Comparison of ENCODE assay signal across 8 cellular contexts in genomic region chr2:111071480-111072143, GRCh38. TPM values are rescaled to one million over a fixed set of nuclear protein-coding genes. Genes with fewer than 3 reads are reported as not detected.
DNase-seq lines count a peak whose midpoint lies in the region; ATAC-seq and TF ChIP-seq lines count a peak whose summit lies in the region.

No MANE protein-coding gene starts in this region.

- H3K27me3 ChIP-seq in endodermal cell (ENCODE audit: control insufficient read depth, insufficient read depth, low read length, poor library complexity, severe bottlenecking) = no peaks in the 10 kb centered on the region
- H3K27me3 ChIP-seq in osteoblast (ENCODE audit: insufficient read depth, low read length) = peaks cover 34% of the 10 kb centered on the region
- no peaks in the 10 kb centered on the region for H3K27me3 ChIP-seq in hepatocyte

- no peaks in the 10 kb centered on the region for H3K4me1 Mint-ChIP-seq in endodermal cell

- H3K79me2 ChIP-seq in osteoblast (ENCODE audit: insufficient read depth, low read length) (no peaks in the 10 kb centered on the region), hepatocyte (no peaks in the 10 kb centered on the region)

- WGBS in endodermal cell (ENCODE audit: insufficient coverage in 1 of 2, insufficient read length in 1 of 2), 2 experiments = 89 to 92% methylated on average over 2 to 4 of the region's 4 CpGs
- WGBS in hepatocyte (ENCODE audit: low lambda C conversion rate, missing lambda C conversion rate) = 70% methylated on average over 4 of the region's 4 CpGs

- TF ChIP-seq CTCF in endodermal cell (conservative IDR thresholded peaks at IDR 0.05) (no peak), osteoblast (IDR thresholded peaks at IDR 0.05; ENCODE audit: extremely low read depth, low read depth, low read length) (no peak), hepatocyte (IDR thresholded peaks at IDR 0.05; ENCODE audit: poor library complexity) (no peak)

- H3K9me3 ChIP-seq in endodermal cell (ENCODE audit: control insufficient read depth, low read length) (peaks cover 28% of the 10 kb centered on the region), osteoblast (ENCODE audit: low read depth, low read length) (peaks cover 6% of the 10 kb centered on the region), hepatocyte (ENCODE audit: low read depth) (peaks cover 8% of the 10 kb centered on the region)

- H3K9ac ChIP-seq in endodermal cell (ENCODE audit: extremely low read depth, low read length, poor library complexity, severe bottlenecking) = no peak overlapping the region

- ATAC-seq in GM21737 (IDR thresholded peaks at IDR 0.05; ENCODE audit: unreplicated experiment) (no peak), HG03045 (IDR thresholded peaks at IDR 0.05; ENCODE audit: unreplicated experiment) (no peak), HG03135 (IDR thresholded peaks at IDR 0.05; ENCODE audit: unreplicated experiment) (no peak)

- H3K36me3 ChIP-seq in endodermal cell (ENCODE audit: control insufficient read depth, insufficient read depth, low read length) (no peaks in the 10 kb centered on the region), osteoblast (ENCODE audit: insufficient read depth, low read length) (no peaks in the 10 kb centered on the region), hepatocyte (replicated peaks; ENCODE audit: insufficient read depth, low read depth) (no peaks in the 10 kb centered on the region)

- peaks cover 6% of the 10 kb centered on the region for H3K36me3 Mint-ChIP-seq in endodermal cell (ENCODE audit: low read depth)

- H3K9me2 ChIP-seq in hepatocyte (replicated peaks; ENCODE audit: insufficient read depth) = no peaks in the 10 kb centered on the region

- no peaks in the 10 kb centered on the region for H3K27me3 Mint-ChIP-seq in endodermal cell (ENCODE audit: insufficient read depth)

- H3K4me1 ChIP-seq in endodermal cell (ENCODE audit: control insufficient read depth, insufficient read depth, low read length) (no peaks in the 10 kb centered on the region), osteoblast (ENCODE audit: insufficient read depth, low read length) (peaks cover 18% of the 10 kb centered on the region), hepatocyte (ENCODE audit: insufficient read depth) (no peaks in the 10 kb centered on the region)

- H3K4me3 Mint-ChIP-seq in endodermal cell = no peak overlapping the region

- H3K4me2 ChIP-seq in osteoblast (ENCODE audit: insufficient read depth, low read length) (peak overlapping the region; percentile 56), hepatocyte (no peak overlapping the region)

- no peak overlapping the region for H3K4me3 ChIP-seq in endodermal cell (ENCODE audit: low read length)
- peak overlapping the region; percentile 8 for H3K4me3 ChIP-seq in osteoblast (ENCODE audit: insufficient read depth, low read length)
- no peak overlapping the region for H3K4me3 ChIP-seq in hepatocyte

- H3K9me3 Mint-ChIP-seq in endodermal cell = peaks cover 22% of the 10 kb centered on the region

- peaks cover 3% of the 10 kb centered on the region for H4K20me1 ChIP-seq in osteoblast (ENCODE audit: insufficient read depth, low read length)
- no peaks in the 10 kb centered on the region for H4K20me1 ChIP-seq in hepatocyte (ENCODE audit: insufficient read depth, poor library complexity, severe bottlenecking)

- no peak overlapping the region for H3K27ac Mint-ChIP-seq in endodermal cell

- H2AFZ ChIP-seq in osteoblast (ENCODE audit: low read length) = peak overlapping the region; percentile 52
- no peak overlapping the region for H2AFZ ChIP-seq in hepatocyte

- H3K27ac ChIP-seq in endodermal cell (ENCODE audit: low read depth, low read length) = peak overlapping the region; percentile 67
- peak overlapping the region; percentile 82 for H3K27ac ChIP-seq in osteoblast (ENCODE audit: low read depth, low read length)
- no peak overlapping the region for H3K27ac ChIP-seq in hepatocyte

- DNase-seq in DMS153 treated with DMSO at 0.1 percent for 48 hours (lab: John Stamatoyannopoulos, UW; ENCODE audit: unreplicated experiment) = peak; percentile 33
- DNase-seq in NCI-H2196 (lab: John Stamatoyannopoulos, UW; ENCODE audit: unreplicated experiment) = peak; percentile 50
- no peak for DNase-seq in endodermal cell
- DNase-seq in osteoblast (ENCODE audit: insufficient read length, low spot score, missing footprints) = peak; percentile 65
- DNase-seq in hepatocyte (ENCODE audit: low spot score) = no peak

RNA-seq across cellular contexts. Expression of gene BCL2L11, which starts 49.1 kb away (rescaled TPM):
- total RNA-seq in endodermal cell (10 to 100 TPM; 16.7 to 21.0 TPM), osteoblast (8.0 and 11.5 TPM in 2 replicates), hepatocyte (25.3 and 26.5 TPM in 2 replicates)
- 18.3 TPM for polyA plus RNA-seq in endodermal cell (2013, experiment 1 of 2)
- polyA plus RNA-seq in endodermal cell (2013, experiment 2 of 2) = 21.4 TPM
- polyA plus RNA-seq in hepatocyte = 12.3 and 13.0 TPM in 2 replicates

Comparison
In these comparisons a context has a peak if more than half of its experiments do, and no peak if none do; other contexts are left out.
1. DNase-seq: peak in DMS153 treated with DMSO at 0.1 percent for 48 hours (single experiment), NCI-H2196 (single experiment) and osteoblast (single experiment); none in endodermal cell (single experiment) and hepatocyte (single experiment).